ENCODE assay signal across 10 cellular contexts in genomic region chr2:72973566-72974435, GRCh38. TPM values are rescaled to one million over a fixed set of nuclear protein-coding genes. Genes with fewer than 3 reads are reported as not detected.
DNase-seq lines count a peak whose midpoint lies in the region; ATAC-seq and TF ChIP-seq lines count a peak whose summit lies in the region.
"Had no signal": no experiment of that assay in that cellular context is flagged by ENCODE, and none has a peak within 500 bp of the region (broad histone marks: within the 10 kb centered on the region; RNA-seq: fewer than 3 reads in every experiment).

No MANE protein-coding gene starts in this region.

- H3K27me3 Mint-ChIP-seq in CD4-positive, CD25-positive, alpha-beta regulatory T cell = peaks cover 5% of the 10 kb centered on the region
- no peaks in the 10 kb centered on the region for H3K27me3 Mint-ChIP-seq in osteocyte (ENCODE audit: unreplicated experiment)

- no peak overlapping the region for H3K27ac ChIP-seq in CD4-positive, CD25-positive, alpha-beta regulatory T cell (ENCODE audit: insufficient read depth, low read length, poor library complexity, severe bottlenecking)
- H3K27ac ChIP-seq: SJSA1 had no signal

- TF ChIP-seq CTCF in fibroblast of the aortic adventitia (IDR thresholded peaks at IDR 0.05; ENCODE audit: insufficient read depth, low read length) (peak; percentile 91), osteocyte (IDR thresholded peaks at IDR 0.05) (peak; percentile 81)

- H3K4me1 Mint-ChIP-seq in CD4-positive, CD25-positive, alpha-beta regulatory T cell = peaks cover 0 to 4% (median 0%) of the 10 kb centered on the region in 4 donors
- H3K4me1 Mint-ChIP-seq in osteocyte (ENCODE audit: unreplicated experiment) = no peaks in the 10 kb centered on the region

- no peak overlapping the region for H3K4me3 Mint-ChIP-seq in CD4-positive, CD25-positive, alpha-beta regulatory T cell
- H3K4me3 Mint-ChIP-seq in osteocyte (ENCODE audit: unreplicated experiment) = no peak overlapping the region

- ATAC-seq in CD4-positive, CD25-positive, alpha-beta regulatory T cell (ENCODE audit: low read depth in 2 of 2) = peak; percentile 52 to 60
- peak; percentile 91 for ATAC-seq in GM19023 (IDR thresholded peaks at IDR 0.05; ENCODE audit: unreplicated experiment)
- ATAC-seq in HG03139 (IDR thresholded peaks at IDR 0.05; ENCODE audit: unreplicated experiment) = peak; percentile 91

- H3K9me3 ChIP-seq in CD4-positive, CD25-positive, alpha-beta regulatory T cell (ENCODE audit: control insufficient read depth in 2 of 2, low read length in 2 of 2) = no peaks in the 10 kb centered on the region
- H3K9me3 ChIP-seq: SJSA1 had no signal

- H3K9me3 Mint-ChIP-seq in CD4-positive, CD25-positive, alpha-beta regulatory T cell = no peaks in the 10 kb centered on the region
- H3K9me3 Mint-ChIP-seq in osteocyte (ENCODE audit: unreplicated experiment) = no peaks in the 10 kb centered on the region

- H3K27ac Mint-ChIP-seq in CD4-positive, CD25-positive, alpha-beta regulatory T cell = no peak overlapping the region
- H3K27ac Mint-ChIP-seq in osteocyte (ENCODE audit: unreplicated experiment) = no peak overlapping the region

- no peaks in the 10 kb centered on the region for H3K27me3 ChIP-seq in CD4-positive, CD25-positive, alpha-beta regulatory T cell (ENCODE audit: control insufficient read depth, insufficient read depth, low read length)
- H3K27me3 ChIP-seq: SJSA1 had no signal

- no peaks in the 10 kb centered on the region for H3K4me1 ChIP-seq in CD4-positive, CD25-positive, alpha-beta regulatory T cell (ENCODE audit: control insufficient read depth, insufficient read depth, low read length, poor library complexity, severe bottlenecking)
- H3K4me1 ChIP-seq: SJSA1 had no signal

- H3K4me3 ChIP-seq in CD4-positive, CD25-positive, alpha-beta regulatory T cell (ENCODE audit: low read depth, low read length) = no peak overlapping the region
- no peak overlapping the region for H3K4me3 ChIP-seq in fibroblast of the aortic adventitia (ENCODE audit: low read depth, low read length)
- H3K4me3 ChIP-seq: SJSA1 had no signal

- no peaks in the 10 kb centered on the region for H3K36me3 Mint-ChIP-seq in CD4-positive, CD25-positive, alpha-beta regulatory T cell
- peaks cover 5% of the 10 kb centered on the region for H3K36me3 Mint-ChIP-seq in osteocyte (ENCODE audit: unreplicated experiment)

- DNase-seq in CD4-positive, CD25-positive, alpha-beta regulatory T cell = peak in 2 of 3 donors; percentile 30 to 50
- DNase-seq in NCI-H446 treated with DMSO at 0.1 percent for 48 hours (lab: John Stamatoyannopoulos, UW) (peak; percentile 17), fibroblast of the aortic adventitia (ENCODE audit: low read depth) (peak; percentile 55), osteocyte (ENCODE audit: extremely low spot score, unreplicated experiment) (no peak)
- peak; percentile 29 for DNase-seq in activated CD8-positive, alpha-beta memory T cell treated with anti-CD3 and anti-CD28 coated beads, Interleukin-2, amount 50 U/mL, for 4 hours
- DNase-seq in effector CD4-positive, alpha-beta T cell = no peak

- H3K36me3 ChIP-seq in CD4-positive, CD25-positive, alpha-beta regulatory T cell (ENCODE audit: control insufficient read depth, insufficient read depth, low read length) = no peaks in the 10 kb centered on the region

RNA-seq across cellular contexts. Expression of gene EMX1, which starts 56.5 kb away (rescaled TPM):
- not detected for total RNA-seq in CD4-positive, CD25-positive, alpha-beta regulatory T cell
- not detected for polyA plus RNA-seq in CD4-positive, CD25-positive, alpha-beta regulatory T cell
- not detected in 2 replicates for total RNA-seq in fibroblast of the aortic adventitia (ENCODE audit: low replicate concordance)
- not detected in 2 replicates for total RNA-seq in osteocyte
- total RNA-seq: SJSA1, skeletal muscle tissue had no signal

Comparison
In these comparisons a context has a peak if more than half of its experiments do, and no peak if none do; other contexts are left out.
1. DNase-seq: peak in CD4-positive, CD25-positive, alpha-beta regulatory T cell (2 of 3), NCI-H446 treated with DMSO at 0.1 percent for 48 hours (single experiment), activated CD8-positive, alpha-beta memory T cell treated with anti-CD3 and anti-CD28 coated beads, Interleukin-2, amount 50 U/mL, for 4 hours (single experiment) and fibroblast of the aortic adventitia (single experiment); none in osteocyte (single experiment) and effector CD4-positive, alpha-beta T cell (single experiment).
2. Peak in every context shown above with its lines, with median percentiles within 50 percentile points of each other: ATAC-seq.